23 cellular contexts compared by ENCODE assay signal in genomic region chr15:72851586-72851985, GRCh38.
DNase-seq lines count a peak whose midpoint lies in the region; ATAC-seq and TF ChIP-seq lines count a peak whose summit lies in the region.
"Had no signal": no experiment of that assay in that cellular context is flagged by ENCODE, and none has a peak within 500 bp of the region (broad histone marks: within the 10 kb centered on the region; RNA-seq: fewer than 3 reads in every experiment).

No MANE protein-coding gene starts in this region.

- no peak overlapping the region for H3K27ac Mint-ChIP-seq in GM23338
- H3K27ac Mint-ChIP-seq: CD14-positive monocyte; CD4-positive, alpha-beta T cell had no signal

- no peaks in the 10 kb centered on the region for H3F3A ChIP-seq in GM23338 (replicated peaks; ENCODE audit: low read depth)

- no peak overlapping the region for H3K4me2 ChIP-seq in GM23338
- H3K4me2 ChIP-seq: A549; BLaER1 treated with 17β-estradiol and CSF1 and Interleukin-3, amounts not matched to agents 10 nM and 100 nM had no signal

- no peaks in the 10 kb centered on the region for H3K27me3 Mint-ChIP-seq in GM23338 (ENCODE audit: insufficient read depth, low read depth, poor library complexity)

- H3K79me2 ChIP-seq in GM23338 (replicated peaks; ENCODE audit: insufficient read depth) = no peaks in the 10 kb centered on the region

- peaks cover 27% of the 10 kb centered on the region for H3K4me1 Mint-ChIP-seq in GM23338
- H3K4me1 Mint-ChIP-seq: CD14-positive monocyte; CD8-positive, alpha-beta memory T cell had no signal

- TF ChIP-seq CTCF in HEK293 (tag by site-specific recombination; IDR thresholded peaks at IDR 0.05) (no peak), RWPE2 (IDR thresholded peaks at IDR 0.05; ENCODE audit: poor library complexity, severe bottlenecking) (no peak), GM23338 (conservative IDR thresholded peaks at IDR 0.05; ENCODE audit: low read depth in 2 of 2) (no peak)

- CTCF ChIA-PET in HEK293 (lab: Yijun Ruan, JAX) = no interaction called here

- H2AFZ ChIP-seq in GM23338 = no peak overlapping the region
- H2AFZ ChIP-seq: GM23248 had no signal

- H3K9me2 ChIP-seq in GM23338 (ENCODE audit: insufficient read depth) = peaks cover 5% of the 10 kb centered on the region; the same call in 1 of the 2 replicates

- DNase-seq in NCI-H146 (lab: John Stamatoyannopoulos, UW) = peak; percentile 8
- no peak for DNase-seq in NCI-H146 treated with DMSO at 0.1 percent for 48 hours (lab: John Stamatoyannopoulos, UW; ENCODE audit: unreplicated experiment)
- DNase-seq in RWPE2 (ENCODE audit: low spot score) = peak; percentile 25
- peak; percentile 12 for DNase-seq in left kidney (ENCODE audit: low read depth, low spot score)
- no peak for DNase-seq in NCI-H82 (lab: John Stamatoyannopoulos, UW)
- DNase-seq in GM23338 (ENCODE audit: low spot score) = no peak
- DNase-seq: 8988T; ACHN; AML-193; BE2C; CD4-positive, alpha-beta T cell; CD8-positive, alpha-beta memory T cell; DMS 273 treated with DMSO at 0.1 percent for 48 hours; DMS79; EL; GDM1; GM23248 had no signal

- no peaks in the 10 kb centered on the region for H4K20me1 ChIP-seq in GM23338 (replicated peaks; ENCODE audit: insufficient read depth)
- H4K20me1 ChIP-seq: BLaER1 treated with 17β-estradiol and CSF1 and Interleukin-3, amounts not matched to agents 10 nM and 100 nM had no signal

- H3K4me1 ChIP-seq in HEK293 (ENCODE audit: control insufficient read depth, insufficient read depth, low read length) (peaks cover 2% of the 10 kb centered on the region; the same call in 1 of the 2 replicates), RWPE2 (ENCODE audit: insufficient read depth, poor library complexity, severe bottlenecking) (no peaks in the 10 kb centered on the region), GM23338 (ENCODE audit: insufficient read depth) (peaks cover 21% of the 10 kb centered on the region)
- H3K4me1 ChIP-seq: A549, BE2C, HAP-1 had no signal

- H3K27ac ChIP-seq in HEK293 (ENCODE audit: extremely low read depth, low read depth, low read length) = no peak overlapping the region
- H3K27ac ChIP-seq in RWPE2 (ENCODE audit: poor library complexity, severe bottlenecking) = no peak overlapping the region
- H3K27ac ChIP-seq in GM23338 (ENCODE audit: low read depth) = no peak overlapping the region
- H3K27ac ChIP-seq: A549; BLaER1 treated with 17β-estradiol and CSF1 and Interleukin-3, amounts not matched to agents 10 nM and 100 nM; GM23248 had no signal

- POLR2A ChIA-PET in HEK293 (lab: Yijun Ruan, JAX) = no interaction called here

- H3K9me3 ChIP-seq in HEK293 (ENCODE audit: control insufficient read depth, insufficient read depth, low read depth, low read length) (no peaks in the 10 kb centered on the region), RWPE2 (ENCODE audit: severe bottlenecking) (no peaks in the 10 kb centered on the region)
- H3K9me3 ChIP-seq: A549; BE2C; BLaER1 treated with 17β-estradiol and CSF1 and Interleukin-3, amounts not matched to agents 10 nM and 100 nM; HAP-1 had no signal

- H3K4me3 ChIP-seq in HEK293 (ENCODE audit: low read depth, low read length) (no peak overlapping the region), RWPE2 (ENCODE audit: severe bottlenecking) (no peak overlapping the region), GM23338 (no peak overlapping the region)
- H3K4me3 ChIP-seq: A549; BLaER1 treated with 17β-estradiol and CSF1 and Interleukin-3, amounts not matched to agents 10 nM and 100 nM; GM12878; GM23248; HAP-1 had no signal

- no peaks in the 10 kb centered on the region; the same call in 2 of the 3 replicates for H3K9me3 Mint-ChIP-seq in GM23338
- H3K9me3 Mint-ChIP-seq: CD4-positive, alpha-beta T cell; CD8-positive, alpha-beta memory T cell had no signal

- H3K27me3 ChIP-seq in RWPE2 (ENCODE audit: insufficient read depth, poor library complexity, severe bottlenecking) = no peaks in the 10 kb centered on the region
- no peaks in the 10 kb centered on the region for H3K27me3 ChIP-seq in GM23338 (ENCODE audit: insufficient read depth)
- H3K27me3 ChIP-seq: BLaER1 treated with 17β-estradiol and CSF1 and Interleukin-3, amounts not matched to agents 10 nM and 100 nM had no signal

- ATAC-seq in RWPE2 (ENCODE audit: low read depth) = no peak
- no peak for ATAC-seq in GM23338
- ATAC-seq: A549, GM12878 had no signal

- no peaks in the 10 kb centered on the region for H3K36me3 Mint-ChIP-seq in GM23338 (ENCODE audit: low read depth)
- H3K36me3 Mint-ChIP-seq: CD14-positive monocyte had no signal

- no peak overlapping the region for H3K4me3 Mint-ChIP-seq in GM23338
- H3K4me3 Mint-ChIP-seq: CD14-positive monocyte; CD4-positive, alpha-beta T cell; CD8-positive, alpha-beta memory T cell had no signal

- no peaks in the 10 kb centered on the region for H3K36me3 ChIP-seq in HEK293 (ENCODE audit: control insufficient read depth in 2 of 2, insufficient read depth in 1 of 2, low read length in 2 of 2)
- no peaks in the 10 kb centered on the region for H3K36me3 ChIP-seq in RWPE2 (ENCODE audit: low read depth)
- no peaks in the 10 kb centered on the region for H3K36me3 ChIP-seq in GM23338 (ENCODE audit: insufficient read depth)
- H3K36me3 ChIP-seq: BE2C; BLaER1 treated with 17β-estradiol and CSF1 and Interleukin-3, amounts not matched to agents 10 nM and 100 nM; HAP-1 had no signal

TF ChIP-seq in HEK293, 187 proteins besides CTCF, POLR2A, EP300 and RAD21:
- TF ChIP-seq ZNF350 (tag by site-specific recombination; IDR thresholded peaks at IDR 0.05) (no peak), ZNF341 (tag by site-specific recombination; IDR thresholded peaks at IDR 0.05; ENCODE audit: low read depth) (peak; percentile 58), ZNF555 (tag by site-specific recombination; conservative IDR thresholded peaks at IDR 0.05) (no peak), ZNF214 (tag by site-specific recombination; IDR thresholded peaks at IDR 0.05; ENCODE audit: borderline replicate concordance) (no peak), ZNF704 (tag by site-specific recombination; IDR thresholded peaks at IDR 0.05) (no peak), GLIS1 (tag by site-specific recombination; IDR thresholded peaks at IDR 0.05) (no peak), ZNF426 (tag by site-specific recombination; IDR thresholded peaks at IDR 0.05) (no peak), SCRT2 (tag by site-specific recombination; IDR thresholded peaks at IDR 0.05) (0 out of 2 replicates have a peak, but pooled peaks have one; percentile 14), ZNF610 (tag by site-specific recombination; IDR thresholded peaks at IDR 0.05; ENCODE audit: borderline replicate concordance) (no peak), ZFP41 (tag by site-specific recombination; IDR thresholded peaks at IDR 0.05; ENCODE audit: borderline replicate concordance) (no peak)

TF ChIP-seq in GM23338, 12 proteins besides CTCF, POLR2A, EP300 and RAD21 (continues in another document):
- TF ChIP-seq EZH2phosphoT487 (IDR thresholded peaks at IDR 0.05; ENCODE audit: unreplicated experiment) = no peak

Comparison
In these comparisons a context has a peak if more than half of its experiments do, and no peak if none do; other contexts are left out.
1. DNase-seq: peak in NCI-H146 (single experiment), RWPE2 (single experiment) and left kidney (single experiment); none in NCI-H146 treated with DMSO at 0.1 percent for 48 hours (single experiment), NCI-H82 (single experiment) and GM23338 (single experiment).